ENCODE assay signal across 8 cellular contexts in the genomic region with DNA sequence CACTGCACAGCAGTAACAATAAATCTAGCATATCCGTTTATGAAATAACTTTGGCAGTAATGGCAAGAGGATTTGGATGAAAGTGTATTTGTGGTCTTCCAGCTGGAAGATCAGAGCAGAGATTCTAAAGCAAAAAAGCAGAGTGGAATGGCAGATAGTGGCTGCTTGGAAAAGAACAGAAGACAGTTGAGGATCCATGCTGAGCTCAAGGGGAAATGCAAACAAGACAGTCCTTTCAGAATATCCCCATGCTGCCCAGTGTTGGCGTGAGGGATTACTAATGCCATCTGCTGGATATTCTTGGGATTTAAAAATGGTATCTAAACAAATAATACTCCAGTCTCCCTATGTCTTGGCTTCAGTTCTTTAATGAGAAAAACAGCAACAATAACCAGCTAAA.
DNase-seq lines count a peak whose midpoint lies in the region; ATAC-seq and TF ChIP-seq lines count a peak whose summit lies in the region.

No MANE protein-coding gene starts in this region.

- H3K4me3 ChIP-seq in GM12865 (ENCODE audit: low read depth, low read length) = no peak overlapping the region
- no peak overlapping the region for H3K4me3 ChIP-seq in Jurkat, Clone E6-1 (ENCODE audit: low read length)

- no peak for ATAC-seq in HG03571 (IDR thresholded peaks at IDR 0.05; ENCODE audit: unreplicated experiment)
- no peak for ATAC-seq in GM21825 (IDR thresholded peaks at IDR 0.05; ENCODE audit: unreplicated experiment)

- peak; percentile 26 for DNase-seq in GM12865 (ENCODE audit: low read depth)
- peak; percentile 4 for DNase-seq in Jurkat, Clone E6-1 (ENCODE audit: low read depth, low spot score)
- peak; percentile 70 for DNase-seq in OCI-M1 (lab: John Stamatoyannopoulos, UW)
- peak; percentile 41 for DNase-seq in fibroblast of gingiva (ENCODE audit: low read depth)
- peak; percentile 51 for DNase-seq in renal cortical epithelial cell (ENCODE audit: low read depth)
- DNase-seq in GF-D8 (lab: John Stamatoyannopoulos, UW) = no peak

- peak; percentile 15 for TF ChIP-seq CTCF in GM12865 (IDR thresholded peaks at IDR 0.05; ENCODE audit: insufficient read depth, low read depth, low read length, missing control alignments)
